12 cellular contexts compared by ENCODE assay signal in the genomic region with DNA sequence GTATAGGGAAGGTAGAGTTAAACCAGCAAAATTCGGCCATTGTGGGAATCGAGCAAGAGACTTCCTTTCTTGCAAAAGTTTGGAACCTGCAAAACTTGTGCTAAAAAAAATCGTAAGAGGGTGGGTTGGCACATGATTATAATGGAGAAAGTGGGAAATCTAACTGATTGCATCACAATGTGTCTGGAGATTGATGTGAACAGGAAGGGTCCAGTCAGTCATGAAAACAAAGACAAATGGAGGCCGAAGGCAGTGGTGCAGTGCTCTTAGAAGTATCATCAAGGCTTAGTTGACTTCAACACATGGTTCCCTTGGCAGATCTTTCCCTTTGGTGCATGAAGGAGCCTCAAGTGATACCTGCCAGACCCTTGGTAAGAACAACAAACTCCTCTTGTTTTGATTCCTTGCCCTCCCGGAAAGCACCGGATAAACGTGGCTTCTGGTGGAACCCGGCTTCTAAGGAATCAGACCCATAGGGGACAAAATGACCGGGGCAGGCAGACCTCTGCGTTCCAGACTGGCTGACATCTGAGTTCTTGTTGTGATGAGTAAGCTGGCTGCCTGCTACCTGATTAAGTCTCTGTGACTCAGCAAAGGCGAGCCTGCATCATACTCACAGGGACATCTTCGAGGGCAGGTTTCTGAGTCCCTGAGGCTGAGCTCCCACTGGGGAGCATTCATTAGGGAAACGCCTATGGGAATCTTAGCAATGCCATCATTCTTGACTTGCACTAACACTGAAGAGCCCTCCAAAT.
DNase-seq lines count a peak whose midpoint lies in the region; ATAC-seq and TF ChIP-seq lines count a peak whose summit lies in the region.
"Had no signal": no experiment of that assay in that cellular context is flagged by ENCODE, and none has a peak within 500 bp of the region (broad histone marks: within the 10 kb centered on the region; RNA-seq: fewer than 3 reads in every experiment).

No MANE protein-coding gene starts in this region.

- DNase-seq in AG04449 (ENCODE audit: low read depth, low spot score) (peak; percentile 46), GM04504 (ENCODE audit: low read depth) (peak; percentile 47), adrenal gland (peak; percentile 24 to 62 (median 57)), iris pigment epithelial cell (ENCODE audit: low read depth) (peak; percentile 84), cerebellum (ENCODE audit: low spot score) (no peak), activated gamma-delta T cell treated with Interleukin-2 at 50 U/mL for 16 hours (no peak)
- DNase-seq: DND-41; effector memory CD4-positive, alpha-beta T cell; kidney; NCI-H446 had no signal

- TF ChIP-seq POLR2A in adrenal gland (IDR thresholded peaks at IDR 0.05): no peak

- no peaks in the 10 kb centered on the region for H3K36me3 ChIP-seq in adrenal gland (replicated peaks in 1 of 2)

- CTCF ChIA-PET in AG04449 (lab: Yijun Ruan, JAX): no interaction called here

- intact Hi-C loops in adrenal gland (cut with DNase I): no loop called here

- POLR2A ChIA-PET in AG04449 (lab: Yijun Ruan, JAX): no interaction called here

- no peaks in the 10 kb centered on the region for H3K4me1 ChIP-seq in adrenal gland (replicated peaks in 1 of 2)

- H3K4me3 ChIP-seq in AG04449 (ENCODE audit: low read depth, low read length): no peak overlapping the region
- no peak overlapping the region for H3K4me3 ChIP-seq in adrenal gland

- no peaks in the 10 kb centered on the region for H3K27me3 ChIP-seq in adrenal gland

- H3K9me3 ChIP-seq in adrenal gland (replicated peaks in 1 of 3): no peaks in the 10 kb centered on the region

- ATAC-seq in GM19395 (IDR thresholded peaks at IDR 0.05; ENCODE audit: unreplicated experiment) (no peak), HG03460 (IDR thresholded peaks at IDR 0.05; ENCODE audit: unreplicated experiment) (no peak)

- 58 to 74% (median 66%) methylated on average over 9 to 13 of the region's 13 CpGs for WGBS in adrenal gland, 4 donors

- H3K27ac ChIP-seq in adrenal gland: no peak overlapping the region

- no peak for TF ChIP-seq CTCF in AG04449 (IDR thresholded peaks at IDR 0.05; ENCODE audit: insufficient read depth, low read length, missing control alignments)
- TF ChIP-seq CTCF in adrenal gland (IDR thresholded peaks at IDR 0.05): no peak

Comparison
In these comparisons a context has a peak if more than half of its experiments do, and no peak if none do; other contexts are left out.
1. DNase-seq: peak in AG04449 (single experiment), GM04504 (single experiment), adrenal gland (7 of 7) and iris pigment epithelial cell (single experiment); none in cerebellum (single experiment) and activated gamma-delta T cell treated with Interleukin-2 at 50 U/mL for 16 hours (single experiment).